18 cellular contexts compared by ENCODE assay signal in genomic region chr3:124952456-124952855, GRCh38. TPM values are rescaled to one million over a fixed set of nuclear protein-coding genes. Genes with fewer than 3 reads are reported as not detected.
A peak's percentile ranks its signal among the peaks of the same experiment; 100 is the strongest.
DNase-seq lines count a peak whose midpoint lies in the region; ATAC-seq and TF ChIP-seq lines count a peak whose summit lies in the region.
"Had no signal": no experiment of that assay in that cellular context is flagged by ENCODE, and none has a peak within 500 bp of the region (broad histone marks: within the 10 kb centered on the region; RNA-seq: fewer than 3 reads in every experiment).

No MANE protein-coding gene starts in this region.

- no peak for TF ChIP-seq CTCF in Peyer's patch (IDR thresholded peaks at IDR 0.05)
- no peak for TF ChIP-seq CTCF in osteoblast (IDR thresholded peaks at IDR 0.05; ENCODE audit: extremely low read depth, low read depth, low read length)
- TF ChIP-seq CTCF in sigmoid colon (IDR thresholded peaks at IDR 0.05), result no peak

- H3K9me3 ChIP-seq in GM23248 (ENCODE audit: low read depth) (no peaks in the 10 kb centered on the region), Peyer's patch (no peaks in the 10 kb centered on the region), osteoblast (ENCODE audit: low read depth, low read length) (no peaks in the 10 kb centered on the region), sigmoid colon (no peaks in the 10 kb centered on the region)
- H3K9me3 ChIP-seq: SJSA1 had no signal

- ATAC-seq in HG03378 (IDR thresholded peaks at IDR 0.05; ENCODE audit: unreplicated experiment), result no peak
- ATAC-seq: GM23338 had no signal

- no peak for TF ChIP-seq EP300 in sigmoid colon (IDR thresholded peaks at IDR 0.05)

- TF ChIP-seq POLR2A in Peyer's patch (IDR thresholded peaks at IDR 0.05), result no peak
- no peak for TF ChIP-seq POLR2A in sigmoid colon (IDR thresholded peaks at IDR 0.05)

- H3K4me1 ChIP-seq in GM23248 (ENCODE audit: insufficient read depth), result peaks cover 18% of the 10 kb centered on the region
- peaks cover 0 to 6% (median 0%) of the 10 kb centered on the region in 4 donors for H3K4me1 ChIP-seq in Peyer's patch
- peaks cover 11% of the 10 kb centered on the region for H3K4me1 ChIP-seq in osteoblast (ENCODE audit: insufficient read depth, low read length)
- H3K4me1 ChIP-seq in sigmoid colon, result no peaks in the 10 kb centered on the region
- H3K4me1 ChIP-seq: SJSA1 had no signal

- peaks cover 29% of the 10 kb centered on the region for H3F3A ChIP-seq in GM23248 (ENCODE audit: insufficient read depth)

- H3K27me3 ChIP-seq in GM23248 (replicated peaks; ENCODE audit: insufficient read depth) (no peaks in the 10 kb centered on the region), Peyer's patch (no peaks in the 10 kb centered on the region), osteoblast (ENCODE audit: insufficient read depth, low read length) (no peaks in the 10 kb centered on the region), sigmoid colon (no peaks in the 10 kb centered on the region)
- H3K27me3 ChIP-seq: SJSA1 had no signal

- WGBS in GM23248 (ENCODE audit: low coverage in 1 of 2, low lambda C conversion rate in 2 of 2, missing lambda C conversion rate in 2 of 2), 2 experiments, result 75 to 79% methylated on average over 4 of the region's 4 CpGs
- 38 to 70% methylated on average over 4 of the region's 4 CpGs for WGBS in sigmoid colon, 2 donors

- H3K27ac ChIP-seq in GM23248 (peak overlapping the region; percentile 59), Peyer's patch (peak overlapping the region in 3 of 4 donors; percentile 40 to 85 (median 72)), osteoblast (ENCODE audit: low read depth, low read length) (peak overlapping the region; percentile 72), sigmoid colon (no peak overlapping the region)
- H3K27ac ChIP-seq: SJSA1 had no signal

- H4K20me1 ChIP-seq in GM23248 (ENCODE audit: insufficient read depth) (no peaks in the 10 kb centered on the region), osteoblast (ENCODE audit: insufficient read depth, low read length) (no peaks in the 10 kb centered on the region)

- H3K9me2 ChIP-seq in GM23248 (ENCODE audit: insufficient read depth), result no peaks in the 10 kb centered on the region

- in situ Hi-C loops in GM23248 (cut with MboI), result no loop called here

- no peaks in the 10 kb centered on the region for H3K36me3 ChIP-seq in GM23248 (ENCODE audit: low read depth)
- H3K36me3 ChIP-seq in Peyer's patch, result no peaks in the 10 kb centered on the region
- H3K36me3 ChIP-seq in osteoblast (ENCODE audit: insufficient read depth, low read length), result no peaks in the 10 kb centered on the region
- no peaks in the 10 kb centered on the region for H3K36me3 ChIP-seq in sigmoid colon
- H3K36me3 ChIP-seq: SJSA1 had no signal

- H3K4me3 ChIP-seq in GM23248, result no peak overlapping the region
- H3K4me3 ChIP-seq in Peyer's patch, result no peak overlapping the region
- no peak overlapping the region for H3K4me3 ChIP-seq in osteoblast (ENCODE audit: insufficient read depth, low read length)
- H3K4me3 ChIP-seq in sigmoid colon, result no peak overlapping the region
- H3K4me3 ChIP-seq: GM23338, SJSA1 had no signal

- H3K79me2 ChIP-seq in GM23248 (ENCODE audit: insufficient read depth) (no peaks in the 10 kb centered on the region), osteoblast (ENCODE audit: insufficient read depth, low read length) (no peaks in the 10 kb centered on the region)

- DNase-seq in GM23248 (no peak), NCI-H146 treated with DMSO at 0.1 percent for 48 hours (lab: John Stamatoyannopoulos, UW; ENCODE audit: unreplicated experiment) (peak; percentile 50), Peyer's patch (no peak), osteoblast (ENCODE audit: insufficient read length, low spot score, missing footprints) (no peak), sigmoid colon (no peak), NCI-H82 (lab: John Stamatoyannopoulos, UW) (no peak)
- DNase-seq: COR-L47; KG1; NCI-H1048; NCI-H187; NCI-H2171 treated with DMSO at 0.1 percent for 48 hours; NK-92 treated with Interleukin-12 subunit alpha and Interleukin-12 subunit beta, amount 100 ng/mL, for 24 hours; OCI-M1; SW 1271 had no signal

- H2AFZ ChIP-seq in GM23248 (no peak overlapping the region), osteoblast (ENCODE audit: low read length) (no peak overlapping the region)

- H3K9ac ChIP-seq in GM23248, result no peak overlapping the region

- H3K4me2 ChIP-seq in GM23248 (ENCODE audit: unreplicated experiment) (peak overlapping the region; percentile 22), osteoblast (ENCODE audit: insufficient read depth, low read length) (no peak overlapping the region)
- H3K4me2 ChIP-seq: GM23338 had no signal

- intact Hi-C loops in sigmoid colon (cut with DNase I), result no loop called here

RNA-seq across cellular contexts. Expression of gene MUC13, which starts 17.9 kb away (rescaled TPM):
- 0.25 and 0.32 TPM in 2 replicates for total RNA-seq in GM23248 (2014; rRNA removed; shearing (Covaris generic))
- 0.09 and 0.18 TPM in 2 replicates for polyA plus RNA-seq in GM23248 (2016; fragmentation: Nextera tagmentation; extraction: Ambion mirVana)
- total RNA-seq in Peyer's patch, result 100 to 1,000 TPM in 3 of 4 donors, 10 to 100 TPM in 1; 14.0 to 612 (median 512) TPM
- not detected in 2 replicates for total RNA-seq in osteoblast
- total RNA-seq in sigmoid colon, result 1 to 10 TPM in 1 of 4 donors, not detected in 3; 1.4 TPM
- 100 to 1,000 TPM in 2 of 3 donors, 10 to 100 TPM in 1; 81.7 to 440 (median 156) TPM for polyA plus RNA-seq in sigmoid colon
- total RNA-seq: GM23338, SJSA1 had no signal
- polyA plus RNA-seq: CD14-positive monocyte, GM23338 had no signal

Comparison
In these comparisons a context has a peak if more than half of its experiments do, and no peak if none do; other contexts are left out.
1. H3K27ac ChIP-seq: peak in GM23248 (single experiment), Peyer's patch (3 of 4) and osteoblast (single experiment); none in sigmoid colon (0 of 4).
2. RNA of gene MUC13, which starts 17.9 kb away (total RNA-seq): 14.0 to 612 TPM in Peyer's patch; 0.25 to 0.32 TPM in GM23248, 1.4 TPM in sigmoid colon and not detected in osteoblast; every median in the first group is over 4 times any median in the second.